Comparison of ENCODE assay signal across 13 cellular contexts in the genomic region with DNA sequence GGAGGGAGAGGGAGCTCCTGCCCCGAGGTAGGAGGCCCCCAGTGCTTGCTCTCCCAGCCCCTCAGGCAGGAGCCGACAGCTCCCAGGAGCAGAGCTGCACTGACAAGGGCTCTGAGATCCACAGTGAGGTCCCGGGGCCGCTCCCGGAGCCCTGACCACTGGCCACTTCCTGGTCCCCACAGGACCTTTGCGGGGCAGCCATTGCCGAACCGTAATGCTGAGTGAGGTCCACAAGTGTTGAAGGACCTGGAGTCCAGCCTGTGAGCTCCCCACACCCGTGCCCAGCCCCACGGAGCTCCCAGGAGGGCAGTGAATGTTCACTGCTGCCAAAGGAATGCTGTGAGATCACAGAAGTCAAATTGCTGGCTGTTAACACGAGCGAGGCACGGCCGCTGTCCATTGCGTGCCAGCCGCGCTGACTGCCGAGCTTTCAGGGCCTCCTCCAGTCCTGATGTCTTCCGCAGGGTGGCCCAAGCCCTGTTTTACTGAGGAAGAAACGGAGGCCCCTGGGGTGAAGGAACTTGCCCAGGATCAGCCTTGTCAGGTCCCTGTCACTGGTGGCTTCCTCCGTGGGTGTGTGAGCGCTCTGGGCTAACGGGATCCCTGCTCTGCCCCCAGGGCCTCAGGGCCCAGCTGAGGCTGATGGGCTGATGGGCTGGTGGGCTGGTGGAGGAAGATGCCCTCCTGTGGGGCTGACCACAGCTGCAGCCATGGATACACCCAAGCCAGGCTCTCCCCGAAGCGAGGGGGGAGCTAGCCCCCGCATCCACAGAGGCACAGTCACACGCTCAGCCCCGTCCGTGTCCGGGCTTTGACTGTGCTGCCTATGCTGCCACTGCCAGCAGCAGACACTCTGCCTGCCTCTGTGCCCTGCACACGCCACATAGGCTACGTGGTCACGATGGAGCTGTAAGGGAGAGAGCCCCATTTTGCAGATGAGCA.
DNase-seq lines count a peak whose midpoint lies in the region; FAIRE-seq and TF ChIP-seq lines count a peak whose summit lies in the region.
"Had no signal": no experiment of that assay in that cellular context is flagged by ENCODE, and none has a peak within 500 bp of the region (broad histone marks: within the 10 kb centered on the region; RNA-seq: fewer than 3 reads in every experiment).

No MANE protein-coding gene starts in this region.

- no peak for FAIRE-seq in GM19239 (lab: Jason Lieb, UNC)
- FAIRE-seq: GM12892 had no signal

- TF ChIP-seq CTCF in GM10266 (IDR thresholded peaks at IDR 0.05; ENCODE audit: control insufficient read depth, insufficient read depth, low read depth, missing control alignments), result no peak

- DNase-seq in GM03348 (ENCODE audit: low spot score), result peak; percentile 83
- peak; percentile 5 for DNase-seq in amniotic stem cell (lab: John Stamatoyannopoulos, UW)
- DNase-seq in glomerular visceral epithelial cell (ENCODE audit: extremely low spot score), result peak; percentile 70
- DNase-seq in renal cortical epithelial cell (ENCODE audit: low read depth), result peak; percentile 36
- DNase-seq in GM10266 (ENCODE audit: extremely low spot score), result no peak
- DNase-seq in GM19239 (ENCODE audit: insufficient read length, low spot score), result no peak
- DNase-seq in SK-N-DZ (ENCODE audit: low spot score), result no peak
- DNase-seq in activated naive CD4-positive, alpha-beta T cell treated with Interleukin-2 at 50 U/mL for 16 hours, result no peak
- DNase-seq: activated T-cell treated with anti-CD3 and anti-CD28 coated beads, Interleukin-2, amount 50 U/mL, for 72 hours; head of caudate nucleus; NCI-H2227 treated with DMSO at 0.1 percent for 48 hours; spleen had no signal

Comparison
In these comparisons a context has a peak if more than half of its experiments do, and no peak if none do; other contexts are left out.
1. DNase-seq: peak in GM03348 (single experiment), amniotic stem cell (single experiment), glomerular visceral epithelial cell (single experiment) and renal cortical epithelial cell (single experiment); none in GM10266 (single experiment), GM19239 (single experiment), SK-N-DZ (single experiment) and activated naive CD4-positive, alpha-beta T cell treated with Interleukin-2 at 50 U/mL for 16 hours (single experiment).